In genomic region chr5:10030219-10030831, GRCh38 we compare ENCODE assay signal across 10 cellular contexts.
DNase-seq lines count a peak whose midpoint lies in the region; TF ChIP-seq lines count a peak whose summit lies in the region.
"Had no signal": no experiment of that assay in that cellular context is flagged by ENCODE, and none has a peak within 500 bp of the region (broad histone marks: within the 10 kb centered on the region; RNA-seq: fewer than 3 reads in every experiment).

No MANE protein-coding gene starts in this region.

- intact Hi-C loops in activated T-helper 2 cell treated with anti-CD3 and anti-CD28 coated beads, Interferon-gamma antibody, Interleukin-2, Interleukin-4, amounts not matched to agents 10 μg/mL and 5 μg/mL and 100 μg/mL, durations not matched to agents 14 hours and 24 hours and 36 hours (cut with micrococcal nuclease): no loop called here

- DNase-seq in NCI-H526 (lab: John Stamatoyannopoulos, UW) (peak; percentile 44 to 68), epithelial cell of proximal tubule (ENCODE audit: low read depth) (no peak), substantia nigra (lab: John Stamatoyannopoulos, UW) (no peak), D341Med (ENCODE audit: low spot score) (no peak), NCI-H2196 (lab: John Stamatoyannopoulos, UW; ENCODE audit: unreplicated experiment) (no peak)
- no peak for DNase-seq in activated T-helper 2 cell treated with anti-CD3 and anti-CD28 coated beads, Interferon-gamma antibody, Interleukin-2, Interleukin-4, amounts not matched to agents 10 μg/mL and 5 μg/mL and 100 μg/mL, durations not matched to agents 14 hours and 24 hours and 36 hours (ENCODE audit: low spot score)
- DNase-seq: stimulated activated CD4-positive, alpha-beta T cell treated with anti-CD3 and anti-CD28 coated beads, Interleukin-4, amount 100 ng/mL, for 4 hours had no signal

- H3K27ac Mint-ChIP-seq in activated T-helper 2 cell treated with anti-CD3 and anti-CD28 coated beads, Interferon-gamma antibody, Interleukin-2, Interleukin-4, amounts not matched to agents 10 μg/mL and 5 μg/mL and 100 μg/mL, durations not matched to agents 14 hours and 24 hours and 36 hours: no peak overlapping the region

- no peaks in the 10 kb centered on the region for H3K27me3 ChIP-seq in parathyroid adenoma (ENCODE audit: control insufficient read depth, insufficient read depth, low read length)
- H3K27me3 ChIP-seq: SJCRH30 had no signal

- H3K4me3 Mint-ChIP-seq in activated T-helper 2 cell treated with anti-CD3 and anti-CD28 coated beads, Interferon-gamma antibody, Interleukin-2, Interleukin-4, amounts not matched to agents 10 μg/mL and 5 μg/mL and 100 μg/mL, durations not matched to agents 14 hours and 24 hours and 36 hours (ENCODE audit: low read depth): no peak overlapping the region

- H3K9me3 Mint-ChIP-seq in activated T-helper 2 cell treated with anti-CD3 and anti-CD28 coated beads, Interferon-gamma antibody, Interleukin-2, Interleukin-4, amounts not matched to agents 10 μg/mL and 5 μg/mL and 100 μg/mL, durations not matched to agents 14 hours and 24 hours and 36 hours: peaks cover 12% of the 10 kb centered on the region

- peak; percentile 45 for TF ChIP-seq CTCF in GM12873 (IDR thresholded peaks at IDR 0.05; ENCODE audit: insufficient read depth, low read depth, low read length, missing control alignments)
- peak; percentile 52 for TF ChIP-seq CTCF in epithelial cell of proximal tubule (conservative IDR thresholded peaks at IDR 0.05; ENCODE audit: low read depth, low read length)
- peak; percentile 29 for TF ChIP-seq CTCF in parathyroid adenoma (IDR thresholded peaks at IDR 0.05)

- no peak overlapping the region for H2AFZ ChIP-seq in parathyroid adenoma

- H3K27me3 Mint-ChIP-seq in activated T-helper 2 cell treated with anti-CD3 and anti-CD28 coated beads, Interferon-gamma antibody, Interleukin-2, Interleukin-4, amounts not matched to agents 10 μg/mL and 5 μg/mL and 100 μg/mL, durations not matched to agents 14 hours and 24 hours and 36 hours (ENCODE audit: low read depth): no peaks in the 10 kb centered on the region

- no peak overlapping the region for H3K4me2 ChIP-seq in parathyroid adenoma (ENCODE audit: low read length)

- H3K36me3 ChIP-seq in parathyroid adenoma (ENCODE audit: control insufficient read depth, insufficient read depth, low read length): no peaks in the 10 kb centered on the region
- H3K36me3 ChIP-seq: SJCRH30 had no signal

- no peaks in the 10 kb centered on the region for H3K9me3 ChIP-seq in parathyroid adenoma (ENCODE audit: control insufficient read depth, low read length)
- H3K9me3 ChIP-seq: SJCRH30 had no signal

- H3K4me3 ChIP-seq in epithelial cell of proximal tubule (ENCODE audit: low read depth, low read length) (no peak overlapping the region), parathyroid adenoma (ENCODE audit: low read depth, low read length) (no peak overlapping the region)
- H3K4me3 ChIP-seq: SJCRH30 had no signal

- H3K27ac ChIP-seq in parathyroid adenoma (no peak overlapping the region), substantia nigra (ENCODE audit: low read depth, low read length, poor library complexity, severe bottlenecking) (no peak overlapping the region)
- H3K27ac ChIP-seq: SJCRH30 had no signal

- H3K4me1 Mint-ChIP-seq in activated T-helper 2 cell treated with anti-CD3 and anti-CD28 coated beads, Interferon-gamma antibody, Interleukin-2, Interleukin-4, amounts not matched to agents 10 μg/mL and 5 μg/mL and 100 μg/mL, durations not matched to agents 14 hours and 24 hours and 36 hours (ENCODE audit: low read depth): no peaks in the 10 kb centered on the region

- H3K4me1 ChIP-seq in parathyroid adenoma: no peaks in the 10 kb centered on the region
- H3K4me1 ChIP-seq: SJCRH30 had no signal

- H3K9ac ChIP-seq in parathyroid adenoma: no peak overlapping the region

- H3K36me3 Mint-ChIP-seq in activated T-helper 2 cell treated with anti-CD3 and anti-CD28 coated beads, Interferon-gamma antibody, Interleukin-2, Interleukin-4, amounts not matched to agents 10 μg/mL and 5 μg/mL and 100 μg/mL, durations not matched to agents 14 hours and 24 hours and 36 hours (ENCODE audit: low read depth): no peaks in the 10 kb centered on the region

- no peaks in the 10 kb centered on the region for H3K79me2 ChIP-seq in parathyroid adenoma

Comparison
In these comparisons a context has a peak if more than half of its experiments do, and no peak if none do; other contexts are left out.
1. DNase-seq: peak in NCI-H526 (2 of 2); none in epithelial cell of proximal tubule (single experiment), substantia nigra (0 of 49), D341Med (single experiment), NCI-H2196 (single experiment) and activated T-helper 2 cell treated with anti-CD3 and anti-CD28 coated beads, Interferon-gamma antibody, Interleukin-2, Interleukin-4, amounts not matched to agents 10 μg/mL and 5 μg/mL and 100 μg/mL, durations not matched to agents 14 hours and 24 hours and 36 hours (single experiment).
2. Peak in every context shown above with its lines, with median percentiles within 50 percentile points of each other: CTCF ChIP-seq.